8 cellular contexts compared by ENCODE assay signal in genomic region chr11:123064268-123064657, GRCh38. TPM values are rescaled to one million over a fixed set of nuclear protein-coding genes. Genes with fewer than 3 reads are reported as not detected.
DNase-seq lines count a peak whose midpoint lies in the region; TF ChIP-seq lines count a peak whose summit lies in the region.

No MANE protein-coding gene starts in this region.

- no peaks in the 10 kb centered on the region for H3K9me3 Mint-ChIP-seq in activated naive CD4-positive, alpha-beta T cell treated with anti-CD3 and anti-CD28 coated beads, Interleukin-2, amount 50 U/mL, for 24 hours

- H3K23ac ChIP-seq in mesenchymal stem cell (ENCODE audit: low read length in 2 of 2) = no peak overlapping the region

- 92% methylated on average over 3 of the region's 6 CpGs for WGBS in mesenchymal stem cell
- 15% methylated on average over 6 of the region's 6 CpGs for WGBS in tibial nerve, 2 donors

- no peak overlapping the region for H3K4me2 ChIP-seq in mesenchymal stem cell (ENCODE audit: low read length, poor library complexity, severe bottlenecking)

- H3K27me3 ChIP-seq in mesenchymal stem cell (ENCODE audit: control insufficient read depth in 1 of 2, insufficient read depth in 1 of 2, low read length in 2 of 2) (no peaks in the 10 kb centered on the region), tibial nerve (peaks cover 0 to 3% of the 10 kb centered on the region in 2 donors)

- H3K27me3 Mint-ChIP-seq in activated naive CD4-positive, alpha-beta T cell treated with anti-CD3 and anti-CD28 coated beads, Interleukin-2, amount 50 U/mL, for 24 hours = no peaks in the 10 kb centered on the region

- no peak overlapping the region for H4K8ac ChIP-seq in mesenchymal stem cell (ENCODE audit: low read length)

- H3K4me1 ChIP-seq in mesenchymal stem cell (ENCODE audit: control insufficient read depth, insufficient read depth, low read depth, low read length) = peaks cover 2% of the 10 kb centered on the region
- H3K4me1 ChIP-seq in tibial nerve = peaks cover 0 to 59% (median 27%) of the 10 kb centered on the region in 4 donors

- H2BK5ac ChIP-seq in mesenchymal stem cell (ENCODE audit: low read depth, low read length, poor library complexity, severe bottlenecking) = no peak overlapping the region

- no peak for TF ChIP-seq EP300 in tibial nerve (IDR thresholded peaks at IDR 0.05)

- H3K36me3 ChIP-seq in mesenchymal stem cell (ENCODE audit: control insufficient read depth in 1 of 2, insufficient read depth in 2 of 2, low read depth in 1 of 2, low read length in 2 of 2) = peaks cover 4 to 29% of the 10 kb centered on the region in 2 experiments
- H3K36me3 ChIP-seq in tibial nerve = peaks cover 3 to 15% (median 8%) of the 10 kb centered on the region in 3 donors

- H3K18ac ChIP-seq in mesenchymal stem cell (ENCODE audit: low read depth in 1 of 2, low read length in 2 of 2) = no peak overlapping the region

- H3K36me3 Mint-ChIP-seq in activated naive CD4-positive, alpha-beta T cell treated with anti-CD3 and anti-CD28 coated beads, Interleukin-2, amount 50 U/mL, for 24 hours = peaks cover 26% of the 10 kb centered on the region

- no peak for DNase-seq in activated naive CD4-positive, alpha-beta T cell treated with Interleukin-2 at 50 U/mL for 16 hours
- no peak for DNase-seq in mesenchymal stem cell
- no peak for DNase-seq in tibial nerve (ENCODE audit: low spot score in 2 of 2)
- no peak for DNase-seq in DMS 273 treated with DMSO at 0.1 percent for 48 hours (lab: John Stamatoyannopoulos, UW)
- no peak for DNase-seq in HCEC 1CT
- no peak for DNase-seq in NCI-H1105 treated with DMSO at 0.1 percent for 48 hours (lab: John Stamatoyannopoulos, UW)

- H2AFZ ChIP-seq in mesenchymal stem cell (ENCODE audit: low read depth, low read length) = no peak overlapping the region

- H3K79me1 ChIP-seq in mesenchymal stem cell (replicated peaks; ENCODE audit: low read length, poor library complexity, severe bottlenecking) = peaks cover 11% of the 10 kb centered on the region

- H3K9me3 ChIP-seq in mesenchymal stem cell (ENCODE audit: control insufficient read depth, low read length) (no peaks in the 10 kb centered on the region), tibial nerve (no peaks in the 10 kb centered on the region)

- peak overlapping the region; percentile 99 for H3K9ac ChIP-seq in mesenchymal stem cell (ENCODE audit: low read length)

- no peak for TF ChIP-seq POLR2A in tibial nerve (IDR thresholded peaks at IDR 0.05)

- no peak overlapping the region for H4K91ac ChIP-seq in mesenchymal stem cell (ENCODE audit: low read length)

- H2AK5ac ChIP-seq in mesenchymal stem cell (ENCODE audit: low read length, severe bottlenecking) = peak overlapping the region; percentile 8

- peak overlapping the region in 1 of 2 experiments; percentile 81 for H3K4me3 ChIP-seq in mesenchymal stem cell (ENCODE audit: insufficient read depth in 1 of 2, low read depth in 1 of 2, low read length in 2 of 2)
- peak overlapping the region in 3 of 4 donors; percentile 82 to 98 (median 84) for H3K4me3 ChIP-seq in tibial nerve

- H3K4me1 Mint-ChIP-seq in activated naive CD4-positive, alpha-beta T cell treated with anti-CD3 and anti-CD28 coated beads, Interleukin-2, amount 50 U/mL, for 24 hours = peaks cover 31% of the 10 kb centered on the region

- H3K27ac ChIP-seq in angular gyrus (ENCODE audit: low read depth, low read length) = peak overlapping the region; percentile 98
- no peak overlapping the region for H3K27ac ChIP-seq in mesenchymal stem cell (ENCODE audit: low read length, poor library complexity, severe bottlenecking)
- H3K27ac ChIP-seq in tibial nerve = peak overlapping the region; percentile 100

- H3K27ac Mint-ChIP-seq in activated naive CD4-positive, alpha-beta T cell treated with anti-CD3 and anti-CD28 coated beads, Interleukin-2, amount 50 U/mL, for 24 hours = peak overlapping the region; percentile 98

- H3K14ac ChIP-seq in mesenchymal stem cell (ENCODE audit: low read length in 2 of 2) = no peak overlapping the region

- no peak overlapping the region for H2BK15ac ChIP-seq in mesenchymal stem cell (ENCODE audit: low read depth, poor library complexity, severe bottlenecking)

- no peak overlapping the region for H2BK12ac ChIP-seq in mesenchymal stem cell (ENCODE audit: low read length in 2 of 2)

- H3K4ac ChIP-seq in mesenchymal stem cell (ENCODE audit: low read depth in 1 of 2, low read length in 2 of 2) = no peak overlapping the region

- no peak overlapping the region for H2BK120ac ChIP-seq in mesenchymal stem cell (ENCODE audit: low read depth, low read length)

- no peak for TF ChIP-seq CTCF in tibial nerve (IDR thresholded peaks at IDR 0.05)

- peak overlapping the region; percentile 99 for H3K4me3 Mint-ChIP-seq in activated naive CD4-positive, alpha-beta T cell treated with anti-CD3 and anti-CD28 coated beads, Interleukin-2, amount 50 U/mL, for 24 hours

RNA-seq across cellular contexts. Expression of gene HSPA8, which starts 2.3 kb away (rescaled TPM):
- 888 TPM for polyA plus RNA-seq in mesenchymal stem cell (2013, experiment 1 of 2)
- 894 TPM for polyA plus RNA-seq in mesenchymal stem cell (2013, experiment 2 of 2)
- 100 to 1,000 TPM; 425 to 660 (median 550) TPM for total RNA-seq in tibial nerve
